Comparison of ENCODE assay signal across 18 cellular contexts in genomic region chr21:46356494-46357334, GRCh38. TPM values are rescaled to one million over a fixed set of nuclear protein-coding genes. Genes with fewer than 3 reads are reported as not detected.
A peak's percentile ranks its signal among the peaks of the same experiment; 100 is the strongest.
DNase-seq lines count a peak whose midpoint lies in the region; ATAC-seq and TF ChIP-seq lines count a peak whose summit lies in the region.
"Had no signal": no experiment of that assay in that cellular context is flagged by ENCODE, and none has a peak within 500 bp of the region (broad histone marks: within the 10 kb centered on the region; RNA-seq: fewer than 3 reads in every experiment).

No MANE protein-coding gene starts in this region.

- H3K4me3 ChIP-seq in GM12864 (ENCODE audit: low read depth, low read length): peak overlapping the region; percentile 39
- H3K4me3 ChIP-seq: left ventricle myocardium inferior, ovary, testis had no signal

- DNase-seq in GM12864 (ENCODE audit: low read depth) (no peak), MV-4-11 (lab: John Stamatoyannopoulos, UW) (peak; percentile 14), omental fat pad (ENCODE audit: low spot score) (no peak), NCI-H2196 treated with DMSO at 0.1 percent for 48 hours (lab: John Stamatoyannopoulos, UW; ENCODE audit: unreplicated experiment) (no peak)
- DNase-seq in activated CD4-positive, alpha-beta T cell treated with anti-CD3 and anti-CD28 coated beads, Interleukin-2, amount 50 U/mL, for 48 hours: no peak
- DNase-seq: activated T-cell treated with anti-CD3 and anti-CD28 coated beads, Interleukin-2, amount 50 U/mL, for 1 hour; Calu3; cortex of kidney; GDM1; KG1; left ventricle myocardium inferior; NCI-H2171 treated with DMSO at 0.1 percent for 48 hours; NCI-H82; ovary; stimulated activated CD4-positive, alpha-beta T cell treated with anti-CD3 and anti-CD28 coated beads, Interleukin-4, amount 100 ng/mL, for 1 hour; testis had no signal

- ATAC-seq in GM19351 (IDR thresholded peaks at IDR 0.05; ENCODE audit: unreplicated experiment) (peak; percentile 55), omental fat pad (ENCODE audit: low FRiP score) (peak; percentile 15), HG03108 (IDR thresholded peaks at IDR 0.05; ENCODE audit: unreplicated experiment) (no peak)

- TF ChIP-seq CTCF in GM12864 (IDR thresholded peaks at IDR 0.05; ENCODE audit: low read depth, low read length, missing control alignments) (no peak), omental fat pad (IDR thresholded peaks at IDR 0.05) (no peak)

RNA-seq across cellular contexts. Expression of gene PCNT, which starts 32.8 kb away (rescaled TPM):
- total RNA-seq in omental fat pad: 10 to 100 TPM; 23.0 to 51.7 (median 24.4) TPM

RNA-seq across cellular contexts. Expression of gene C21orf58, which starts 33.0 kb away (rescaled TPM):
- 1 to 10 TPM in 2 of 4 donors, under 1 TPM in 2; 0.44 to 2.4 (median 0.91) TPM for total RNA-seq in omental fat pad
